Comparison of ENCODE assay signal across 1 cellular context in the genomic region with DNA sequence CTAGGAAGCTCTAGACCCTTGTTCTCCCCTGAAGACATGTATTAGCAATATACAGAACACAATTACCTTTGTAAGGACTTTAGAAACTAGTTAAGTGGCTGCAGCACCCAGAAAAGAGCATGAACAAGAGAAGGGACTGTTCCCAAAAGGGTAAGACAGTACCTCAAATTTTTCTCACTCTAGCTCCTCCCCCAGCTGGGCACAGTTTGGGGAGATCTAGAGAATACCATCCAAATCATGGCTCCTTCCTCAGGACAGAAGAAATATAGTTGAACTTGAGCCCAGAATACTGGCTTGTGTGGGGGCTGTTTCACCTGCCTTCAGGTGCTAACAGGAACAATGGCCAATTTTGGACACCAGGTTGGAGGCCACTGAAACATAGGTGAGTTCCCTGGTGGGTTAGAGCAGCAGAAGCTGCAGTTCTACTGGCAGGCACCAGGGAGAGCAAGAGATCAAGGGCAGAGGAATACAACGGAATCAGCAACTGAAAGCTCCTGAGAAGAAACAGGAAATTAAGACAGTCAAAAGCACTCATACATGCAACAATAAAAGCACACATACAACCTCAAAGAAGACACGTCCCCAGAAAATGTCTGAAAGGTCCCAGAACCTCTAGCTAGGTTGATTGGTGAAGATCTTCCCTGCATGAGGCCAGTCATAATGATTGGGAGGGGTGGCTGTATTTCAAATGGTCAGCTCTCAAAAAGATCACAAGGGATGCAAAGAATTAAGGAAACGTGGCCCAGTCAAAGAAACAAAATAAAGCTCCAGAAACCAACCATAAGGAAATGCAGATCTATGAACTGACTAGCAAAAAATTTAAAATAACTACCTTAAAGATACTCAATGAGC.
TF ChIP-seq lines count a peak whose summit lies in the region.

No MANE protein-coding gene starts in this region.

TF ChIP-seq in HepG2, 621 proteins besides CTCF, POLR2A, EP300 and RAD21 (continued from another document and continues in another):
- no peak for TF ChIP-seq CEBPZ (IDR thresholded peaks at IDR 0.05; ENCODE audit: low read length)
- TF ChIP-seq SNAPC4 (CRISPR knock-in tag; IDR thresholded peaks at IDR 0.05), result no peak
- TF ChIP-seq RFXANK (CRISPR knock-in tag; IDR thresholded peaks at IDR 0.05), result no peak
- TF ChIP-seq ZNF737 (CRISPR knock-in tag; IDR thresholded peaks at IDR 0.05; ENCODE audit: borderline replicate concordance), result no peak
- no peak for TF ChIP-seq KDM2A (CRISPR knock-in tag; IDR thresholded peaks at IDR 0.05; ENCODE audit: borderline replicate concordance, low read depth)
- TF ChIP-seq MAFG (CRISPR knock-in tag; IDR thresholded peaks at IDR 0.05), result no peak
- no peak for TF ChIP-seq MXD3 (CRISPR knock-in tag; IDR thresholded peaks at IDR 0.05)
- TF ChIP-seq HDAC2 (CRISPR knock-in tag; IDR thresholded peaks at IDR 0.05), result peak; percentile 51; the same call in 1 of the 2 replicates
- TF ChIP-seq HNRNPK (IDR thresholded peaks at IDR 0.05; ENCODE audit: low read depth, low read length, poor library complexity, severe bottlenecking), result no peak
- no peak for TF ChIP-seq ZNF180 (CRISPR knock-in tag; IDR thresholded peaks at IDR 0.05; ENCODE audit: borderline replicate concordance, low read depth)
- TF ChIP-seq THAP11 (CRISPR knock-in tag; IDR thresholded peaks at IDR 0.05), result peak; percentile 45; the same call in 1 of the 2 replicates
- TF ChIP-seq GMEB2 (CRISPR knock-in tag; IDR thresholded peaks at IDR 0.05; ENCODE audit: low read depth), result no peak
- peak; percentile 96 for TF ChIP-seq SMC3 (IDR thresholded peaks at IDR 0.05; ENCODE audit: low read length)
- TF ChIP-seq FOXO1 (CRISPR knock-in tag; IDR thresholded peaks at IDR 0.05), result no peak
- TF ChIP-seq ZNF556 (CRISPR knock-in tag; IDR thresholded peaks at IDR 0.05; ENCODE audit: borderline replicate concordance), result no peak
- no peak for TF ChIP-seq GTF2F1 (IDR thresholded peaks at IDR 0.05; ENCODE audit: low read length)
- TF ChIP-seq ZNF652 (CRISPR knock-in tag; IDR thresholded peaks at IDR 0.05; ENCODE audit: borderline replicate concordance, low read depth), result no peak
- TF ChIP-seq ELF3 (CRISPR knock-in tag; IDR thresholded peaks at IDR 0.05), result peak; percentile 53
- TF ChIP-seq MZF1 (CRISPR knock-in tag; IDR thresholded peaks at IDR 0.05; ENCODE audit: borderline replicate concordance), result no peak
- no peak for TF ChIP-seq ZBTB21 (CRISPR knock-in tag; IDR thresholded peaks at IDR 0.05)
- TF ChIP-seq, protein P1, sequence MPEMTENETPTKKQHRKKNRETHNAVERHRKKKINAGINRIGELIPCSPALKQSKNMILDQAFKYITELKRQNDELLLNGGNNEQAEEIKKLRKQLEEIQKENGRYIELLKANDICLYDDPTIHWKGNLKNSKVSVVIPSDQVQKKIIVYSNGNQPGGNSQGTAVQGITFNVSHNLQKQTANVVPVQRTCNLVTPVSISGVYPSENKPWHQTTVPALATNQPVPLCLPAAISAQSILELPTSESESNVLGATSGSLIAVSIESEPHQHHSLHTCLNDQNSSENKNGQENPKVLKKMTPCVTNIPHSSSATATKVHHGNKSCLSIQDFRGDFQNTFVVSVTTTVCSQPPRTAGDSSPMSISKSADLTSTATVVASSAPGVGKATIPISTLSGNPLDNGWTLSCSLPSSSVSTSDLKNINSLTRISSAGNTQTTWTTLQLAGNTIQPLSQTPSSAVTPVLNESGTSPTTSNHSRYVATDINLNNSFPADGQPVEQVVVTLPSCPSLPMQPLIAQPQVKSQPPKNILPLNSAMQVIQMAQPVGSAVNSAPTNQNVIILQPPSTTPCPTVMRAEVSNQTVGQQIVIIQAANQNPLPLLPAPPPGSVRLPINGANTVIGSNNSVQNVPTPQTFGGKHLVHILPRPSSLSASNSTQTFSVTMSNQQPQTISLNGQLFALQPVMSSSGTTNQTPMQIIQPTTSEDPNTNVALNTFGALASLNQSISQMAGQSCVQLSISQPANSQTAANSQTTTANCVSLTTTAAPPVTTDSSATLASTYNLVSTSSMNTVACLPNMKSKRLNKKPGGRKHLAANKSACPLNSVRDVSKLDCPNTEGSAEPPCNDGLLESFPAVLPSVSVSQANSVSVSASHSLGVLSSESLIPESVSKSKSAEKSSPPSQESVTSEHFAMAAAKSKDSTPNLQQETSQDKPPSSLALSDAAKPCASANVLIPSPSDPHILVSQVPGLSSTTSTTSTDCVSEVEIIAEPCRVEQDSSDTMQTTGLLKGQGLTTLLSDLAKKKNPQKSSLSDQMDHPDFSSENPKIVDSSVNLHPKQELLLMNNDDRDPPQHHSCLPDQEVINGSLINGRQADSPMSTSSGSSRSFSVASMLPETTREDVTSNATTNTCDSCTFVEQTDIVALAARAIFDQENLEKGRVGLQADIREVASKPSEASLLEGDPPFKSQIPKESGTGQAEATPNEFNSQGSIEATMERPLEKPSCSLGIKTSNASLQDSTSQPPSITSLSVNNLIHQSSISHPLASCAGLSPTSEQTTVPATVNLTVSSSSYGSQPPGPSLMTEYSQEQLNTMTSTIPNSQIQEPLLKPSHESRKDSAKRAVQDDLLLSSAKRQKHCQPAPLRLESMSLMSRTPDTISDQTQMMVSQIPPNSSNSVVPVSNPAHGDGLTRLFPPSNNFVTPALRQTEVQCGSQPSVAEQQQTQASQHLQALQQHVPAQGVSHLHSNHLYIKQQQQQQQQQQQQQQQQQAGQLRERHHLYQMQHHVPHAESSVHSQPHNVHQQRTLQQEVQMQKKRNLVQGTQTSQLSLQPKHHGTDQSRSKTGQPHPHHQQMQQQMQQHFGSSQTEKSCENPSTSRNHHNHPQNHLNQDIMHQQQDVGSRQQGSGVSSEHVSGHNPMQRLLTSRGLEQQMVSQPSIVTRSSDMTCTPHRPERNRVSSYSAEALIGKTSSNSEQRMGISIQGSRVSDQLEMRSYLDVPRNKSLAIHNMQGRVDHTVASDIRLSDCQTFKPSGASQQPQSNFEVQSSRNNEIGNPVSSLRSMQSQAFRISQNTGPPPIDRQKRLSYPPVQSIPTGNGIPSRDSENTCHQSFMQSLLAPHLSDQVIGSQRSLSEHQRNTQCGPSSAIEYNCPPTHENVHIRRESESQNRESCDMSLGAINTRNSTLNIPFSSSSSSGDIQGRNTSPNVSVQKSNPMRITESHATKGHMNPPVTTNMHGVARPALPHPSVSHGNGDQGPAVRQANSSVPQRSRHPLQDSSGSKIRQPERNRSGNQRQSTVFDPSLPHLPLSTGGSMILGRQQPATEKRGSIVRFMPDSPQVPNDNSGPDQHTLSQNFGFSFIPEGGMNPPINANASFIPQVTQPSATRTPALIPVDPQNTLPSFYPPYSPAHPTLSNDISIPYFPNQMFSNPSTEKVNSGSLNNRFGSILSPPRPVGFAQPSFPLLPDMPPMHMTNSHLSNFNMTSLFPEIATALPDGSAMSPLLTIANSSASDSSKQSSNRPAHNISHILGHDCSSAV (CRISPR knock-in tag; IDR thresholded peaks at IDR 0.05; ENCODE audit: borderline replicate concordance), result no peak
- no peak for TF ChIP-seq NPAS2 (CRISPR knock-in tag; IDR thresholded peaks at IDR 0.05; ENCODE audit: borderline replicate concordance)
- no peak for TF ChIP-seq ZNF142 (CRISPR knock-in tag; IDR thresholded peaks at IDR 0.05)
